In genomic region chr18:3329471-3329870, GRCh38 we compare ENCODE assay signal across 27 cellular contexts.
DNase-seq lines count a peak whose midpoint lies in the region; ATAC-seq, FAIRE-seq and TF ChIP-seq lines count a peak whose summit lies in the region.
"Had no signal": no experiment of that assay in that cellular context is flagged by ENCODE, and none has a peak within 500 bp of the region (broad histone marks: within the 10 kb centered on the region; RNA-seq: fewer than 3 reads in every experiment).

No MANE protein-coding gene starts in this region.

- no peak overlapping the region for H3K4me3 ChIP-seq in Caco-2 (ENCODE audit: low read depth, low read length)
- H3K4me3 ChIP-seq in keratinocyte (ENCODE audit: control insufficient read depth in 2 of 3, extremely low read depth in 1 of 3, insufficient read depth in 2 of 3, low read depth in 1 of 3, low read length in 3 of 3) = peak overlapping the region in 2 of 3 experiments; percentile 40 to 47
- H3K4me3 ChIP-seq: BLaER1 had no signal

- peak in 1 of 2 experiments; percentile 67 for DNase-seq in Caco-2
- DNase-seq in HT1080 (ENCODE audit: low read depth) = peak; percentile 56
- no peak for DNase-seq in WTC11 (ENCODE audit: low spot score)
- no peak for DNase-seq in keratinocyte (ENCODE audit: low read depth, low spot score)
- no peak for DNase-seq in activated naive CD4-positive, alpha-beta T cell treated with anti-CD3 and anti-CD28 coated beads, Interleukin-2, amount 50 U/mL, for 16 hours
- no peak for DNase-seq in NCI-H187 treated with DMSO at 0.1 percent for 48 hours (lab: John Stamatoyannopoulos, UW)
- no peak for DNase-seq in putamen (ENCODE audit: low spot score)
- no peak for DNase-seq in posterior cingulate gyrus
- DNase-seq: activated CD8-positive, alpha-beta memory T cell treated with anti-CD3 and anti-CD28 coated beads, Interleukin-2, amount 50 U/mL, for 48 hours; activated naive CD8-positive, alpha-beta T cell treated with anti-CD3 and anti-CD28 coated beads for 36 hours; COR-L47; DND-41; glutamatergic neuron; natural killer cell; NCI-H1436; NCI-H2107; NCI-H524; right cardiac atrium; stimulated activated CD4-positive, alpha-beta T cell treated with anti-CD3 and anti-CD28 coated beads, Interleukin-12 subunit alpha, Interleukin-12 subunit beta, amount 100 ng/mL, for 4 hours; stimulated activated CD4-positive, alpha-beta T cell treated with anti-CD3 and anti-CD28 coated beads, Interleukin-4, amount 100 ng/mL, for 4 hours; stimulated activated naive CD4-positive, alpha-beta T cell had no signal

- peaks cover 26% of the 10 kb centered on the region for H3K4me1 ChIP-seq in Caco-2
- H3K4me1 ChIP-seq in keratinocyte (ENCODE audit: control insufficient read depth, extremely low read depth, insufficient read depth, low read length) = peaks cover 33% of the 10 kb centered on the region
- H3K4me1 ChIP-seq: BLaER1 had no signal

- FAIRE-seq in keratinocyte (lab: Jason Lieb, UNC) = peak; percentile 95
- FAIRE-seq: endothelial cell of umbilical vein, GM12892, GM19239 had no signal

- peak overlapping the region; percentile 67 for H3K4me2 ChIP-seq in keratinocyte (ENCODE audit: control insufficient read depth, extremely low read depth, insufficient read depth, low read depth, low read length)
- H3K4me2 ChIP-seq: BLaER1 had no signal

- no peaks in the 10 kb centered on the region for H3K27me3 Mint-ChIP-seq in Caco-2 (ENCODE audit: insufficient read depth, unreplicated experiment)
- H3K27me3 Mint-ChIP-seq in WTC11 (ENCODE audit: low read depth) = no peaks in the 10 kb centered on the region

- H3K9me3 ChIP-seq in Caco-2 (no peaks in the 10 kb centered on the region), keratinocyte (ENCODE audit: control insufficient read depth, low read depth, low read length) (peaks cover 3% of the 10 kb centered on the region)
- H3K9me3 ChIP-seq: BLaER1 had no signal

- BruUV-seq in Caco-2 (replicated peaks; lab: Mats Ljungman, UMichigan) = no TSS peak

- CTCF ChIA-PET in Caco-2 (lab: Charles Lee) = no interaction called here
- CTCF ChIA-PET in WTC11 (lab: Charles Lee) = no interaction called here

- no peaks in the 10 kb centered on the region for H3K36me3 ChIP-seq in Caco-2 (ENCODE audit: control insufficient read depth, insufficient read depth, low read length)
- H3K36me3 ChIP-seq in keratinocyte (ENCODE audit: control insufficient read depth in 2 of 2, extremely low read depth in 1 of 2, insufficient read depth in 2 of 2, low read length in 2 of 2) = no peaks in the 10 kb centered on the region
- H3K36me3 ChIP-seq: BLaER1 had no signal

- intact Hi-C loops in Caco-2 (cut with micrococcal nuclease; ENCODE audit: unreplicated experiment) = loop anchor here (1.0 kb wide), 1 partner anchor 54 kb away; no protein-coding TSS in a partner anchor
- intact Hi-C loops in posterior cingulate gyrus (cut with DNase I) = no loop called here

- TF ChIP-seq CTCF in Caco-2 (IDR thresholded peaks at IDR 0.05; ENCODE audit: insufficient read depth in 1 of 2, low read depth in 1 of 2, low read length in 1 of 2, severe bottlenecking in 1 of 2, unreplicated experiment in 1 of 2) (no peak), WTC11 (IDR thresholded peaks at IDR 0.05) (no peak), keratinocyte (optimal IDR thresholded peaks at IDR 0.05 in 1 of 3, IDR thresholded peaks at IDR 0.05 in 1 of 3, conservative IDR thresholded peaks at IDR 0.05 in 1 of 3; ENCODE audit: extremely low read depth in 1 of 3, insufficient read depth in 2 of 3, low read length in 3 of 3) (no peak)

- peak overlapping the region; percentile 88 for H3K27ac Mint-ChIP-seq in Caco-2 (ENCODE audit: unreplicated experiment)
- peak overlapping the region; percentile 6 for H3K27ac Mint-ChIP-seq in WTC11
- H3K27ac Mint-ChIP-seq: activated naive CD8-positive, alpha-beta T cell treated with anti-CD3 and anti-CD28 coated beads for 36 hours; natural killer cell had no signal

- POLR2A ChIA-PET in Caco-2 (lab: Charles Lee) (interaction anchor here (0.6 kb wide), 1 partner anchor 289 kb away, joined by 3 read pairs; no protein-coding TSS in a partner anchor), WTC11 (lab: Charles Lee) (no interaction called here)

- H3K36me3 Mint-ChIP-seq in Caco-2 (ENCODE audit: insufficient read depth, unreplicated experiment) = peaks cover 13% of the 10 kb centered on the region
- H3K36me3 Mint-ChIP-seq in WTC11 = peaks cover 26% of the 10 kb centered on the region
- H3K36me3 Mint-ChIP-seq: activated naive CD8-positive, alpha-beta T cell treated with anti-CD3 and anti-CD28 coated beads for 36 hours; natural killer cell had no signal

- no peaks in the 10 kb centered on the region for H3K79me2 ChIP-seq in keratinocyte (ENCODE audit: control insufficient read depth, insufficient read depth, low read length)

- dilution Hi-C loops in keratinocyte (cut with MboI; ENCODE audit: extremely low pct_ligation_motif_present, low sequenced_read_pairs) = no loop called here

- peak overlapping the region; percentile 55 for H3K4me3 Mint-ChIP-seq in Caco-2 (ENCODE audit: unreplicated experiment)
- no peak overlapping the region for H3K4me3 Mint-ChIP-seq in WTC11
- H3K4me3 Mint-ChIP-seq: activated naive CD8-positive, alpha-beta T cell treated with anti-CD3 and anti-CD28 coated beads for 36 hours; natural killer cell had no signal

- H4K20me1 ChIP-seq in keratinocyte (ENCODE audit: control insufficient read depth, extremely low read depth, insufficient read depth, low read length) = no peaks in the 10 kb centered on the region
- H4K20me1 ChIP-seq: BLaER1 had no signal

- peak overlapping the region; percentile 66 for H3K27ac ChIP-seq in keratinocyte (ENCODE audit: control insufficient read depth, insufficient read depth, low read length)
- H3K27ac ChIP-seq: BLaER1, VCaP had no signal

- H3K27me3 ChIP-seq in Caco-2 (replicated peaks; ENCODE audit: control insufficient read depth, insufficient read depth, low read length) = no peaks in the 10 kb centered on the region
- no peaks in the 10 kb centered on the region for H3K27me3 ChIP-seq in keratinocyte (ENCODE audit: control insufficient read depth, extremely low read depth, insufficient read depth, low read length)
- H3K27me3 ChIP-seq: BLaER1 had no signal

- peaks cover 27% of the 10 kb centered on the region for H3K9me3 Mint-ChIP-seq in Caco-2 (ENCODE audit: unreplicated experiment)
- peaks cover 54% of the 10 kb centered on the region for H3K9me3 Mint-ChIP-seq in WTC11
- H3K9me3 Mint-ChIP-seq: activated naive CD8-positive, alpha-beta T cell treated with anti-CD3 and anti-CD28 coated beads for 36 hours; natural killer cell had no signal

- H3K9ac ChIP-seq in keratinocyte (ENCODE audit: control insufficient read depth, extremely low read depth, insufficient read depth, low read length) = peak overlapping the region; percentile 24
- H3K9ac ChIP-seq: BLaER1 had no signal

- ATAC-seq in WTC11 = peak; percentile 53
- ATAC-seq: left lobe of liver, natural killer cell, right cardiac atrium had no signal

- no peaks in the 10 kb centered on the region for H3K9me1 ChIP-seq in keratinocyte (ENCODE audit: control insufficient read depth, extremely low read depth, insufficient read depth, low read length)

- H3K4me1 Mint-ChIP-seq in Caco-2 (ENCODE audit: low read depth, unreplicated experiment) (peaks cover 28% of the 10 kb centered on the region), WTC11 (peaks cover 45% of the 10 kb centered on the region)
- H3K4me1 Mint-ChIP-seq: activated naive CD8-positive, alpha-beta T cell treated with anti-CD3 and anti-CD28 coated beads for 36 hours; natural killer cell had no signal

- H2AFZ ChIP-seq in keratinocyte (ENCODE audit: control insufficient read depth, low read length) = peak overlapping the region; percentile 53

TF ChIP-seq in WTC11, 78 proteins besides CTCF, POLR2A, EP300 and RAD21:
- TF ChIP-seq GTF2I (CRISPR knock-in tag; conservative IDR thresholded peaks at IDR 0.05) = no peak
